Comparison of ENCODE assay signal across 21 cellular contexts in the genomic region with DNA sequence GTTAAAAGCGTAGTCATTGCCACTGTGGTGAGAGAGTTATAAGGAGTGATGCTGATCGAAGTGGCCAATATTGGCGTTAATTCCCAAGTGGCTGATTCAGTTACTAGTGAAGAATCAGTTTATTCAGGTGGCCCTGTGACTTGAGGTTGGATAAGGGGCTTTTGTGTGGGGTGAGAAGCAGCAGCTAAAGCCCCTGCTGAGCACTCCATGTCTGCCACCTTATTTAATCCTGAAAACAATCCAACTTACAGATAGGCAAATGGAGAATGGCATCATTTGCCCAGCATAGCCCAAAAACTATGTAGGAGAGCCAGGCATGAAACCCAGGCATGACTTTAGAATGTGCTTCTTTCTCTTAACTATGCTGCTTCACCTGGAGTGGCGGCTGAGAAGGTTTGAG.
"Had no signal": no experiment of that assay in that cellular context is flagged by ENCODE, and none has a peak within 500 bp of the region (broad histone marks: within the 10 kb centered on the region; RNA-seq: fewer than 3 reads in every experiment).

No MANE protein-coding gene starts in this region.

- H3K4me1 ChIP-seq: colonic mucosa, foreskin keratinocyte, gastroesophageal sphincter had no signal

- H3K36me3 Mint-ChIP-seq: immature natural killer cell, natural killer cell had no signal

- H3K4me1 Mint-ChIP-seq: immature natural killer cell had no signal

- ATAC-seq: foreskin keratinocyte; gastroesophageal sphincter; heart left ventricle; left cardiac atrium; left lung; left ventricle myocardium superior; lower lobe of right lung; naive thymus-derived CD4-positive, alpha-beta T cell; natural killer cell had no signal

- H3K27me3 ChIP-seq: colonic mucosa, dorsolateral prefrontal cortex, esophagus muscularis mucosa, foreskin keratinocyte, gastroesophageal sphincter, heart left ventricle, hepatocyte, left lung had no signal

- H3K9me3 ChIP-seq: colonic mucosa, esophagus muscularis mucosa, gastroesophageal sphincter, left lung, lower lobe of right lung had no signal

- H3K4me3 ChIP-seq: colonic mucosa, dorsolateral prefrontal cortex, esophagus muscularis mucosa, gastroesophageal sphincter, heart left ventricle, hepatocyte, left lung, lower lobe of right lung had no signal

- H3K27ac ChIP-seq: colonic mucosa, dorsolateral prefrontal cortex, esophagus muscularis mucosa, foreskin keratinocyte, gastroesophageal sphincter, hepatocyte, left lung, lower lobe of right lung had no signal

- H3K36me3 ChIP-seq: colonic mucosa, esophagus muscularis mucosa, gastroesophageal sphincter, heart left ventricle, left lung, lower lobe of right lung had no signal

- DNase-seq: colonic mucosa; cortex of kidney; dermis blood vessel endothelial cell; dorsolateral prefrontal cortex; effector CD4-positive, alpha-beta T cell; effector memory CD4-positive, alpha-beta T cell; foreskin keratinocyte; heart left ventricle; hypothalamus; immature natural killer cell; left cardiac atrium; left lung; left ventricle myocardium superior; lower lobe of right lung; mesenchymal stem cell; midbrain; naive thymus-derived CD4-positive, alpha-beta T cell; natural killer cell had no signal

- H3K27ac Mint-ChIP-seq: immature natural killer cell; naive thymus-derived CD4-positive, alpha-beta T cell; natural killer cell had no signal

- H3K4me3 Mint-ChIP-seq: immature natural killer cell; naive thymus-derived CD4-positive, alpha-beta T cell; natural killer cell had no signal

- H3K9me3 Mint-ChIP-seq: immature natural killer cell, natural killer cell had no signal

- H3K27me3 Mint-ChIP-seq: naive thymus-derived CD4-positive, alpha-beta T cell had no signal
